In the genomic region with DNA sequence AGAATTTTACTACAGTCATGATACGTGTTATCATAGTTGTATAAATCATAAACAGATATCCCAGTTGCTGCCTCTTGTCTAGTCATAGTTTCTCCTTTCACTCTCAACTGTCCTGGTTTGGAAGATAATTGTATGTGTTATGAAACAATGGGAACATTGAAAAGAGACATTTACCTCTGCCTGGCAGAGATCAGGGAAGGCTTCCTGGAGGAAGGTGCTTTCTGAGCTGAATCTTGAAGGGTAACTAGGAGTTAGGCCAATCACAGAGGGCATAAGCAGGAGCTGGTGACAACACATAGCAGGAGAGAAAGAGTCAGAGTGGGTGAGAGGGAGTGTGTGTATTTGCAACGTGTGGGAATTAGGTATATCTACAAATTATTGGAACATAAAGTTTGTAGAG, we compare ENCODE assay signal across 12 cellular contexts. TPM values are rescaled to one million over a fixed set of nuclear protein-coding genes. Genes with fewer than 3 reads are reported as not detected.
DNase-seq lines count a peak whose midpoint lies in the region; ATAC-seq and TF ChIP-seq lines count a peak whose summit lies in the region.
"Had no signal": no experiment of that assay in that cellular context is flagged by ENCODE, and none has a peak within 500 bp of the region (broad histone marks: within the 10 kb centered on the region; RNA-seq: fewer than 3 reads in every experiment).

No MANE protein-coding gene starts in this region.

- peaks cover 35% of the 10 kb centered on the region for H3K36me3 Mint-ChIP-seq in activated T-helper 1 cell treated with anti-CD3 and anti-CD28 coated beads, Interleukin-12 subunit alpha, Interleukin-12 subunit beta, Interleukin-2, Interleukin-4 antibody, amounts not matched to agents 30 ng/mL and 10 ng/mL and 1 ng/mL, durations not matched to agents 14 hours and 24 hours and 36 hours (ENCODE audit: low read depth)
- H3K36me3 Mint-ChIP-seq in memory B cell = peaks cover 2% of the 10 kb centered on the region

- peaks cover 82% of the 10 kb centered on the region for H3K4me1 Mint-ChIP-seq in activated T-helper 1 cell treated with anti-CD3 and anti-CD28 coated beads, Interleukin-12 subunit alpha, Interleukin-12 subunit beta, Interleukin-2, Interleukin-4 antibody, amounts not matched to agents 30 ng/mL and 10 ng/mL and 1 ng/mL, durations not matched to agents 14 hours and 24 hours and 36 hours (ENCODE audit: low read depth)
- peaks cover 53% of the 10 kb centered on the region for H3K4me1 Mint-ChIP-seq in memory B cell

- H3K27me3 ChIP-seq in cardiac muscle cell (no peaks in the 10 kb centered on the region), testis (no peaks in the 10 kb centered on the region), HAP-1 (ENCODE audit: low read depth) (no peaks in the 10 kb centered on the region)

- DNase-seq in cardiac muscle cell (ENCODE audit: low read depth in 1 of 2, low spot score in 1 of 2) (no peak), left cardiac atrium (no peak), memory B cell (ENCODE audit: low spot score in 2 of 2) (no peak), testis (no peak), HAP-1 (ENCODE audit: low spot score in 2 of 2) (no peak), cerebellar nuclear complex (lab: John Stamatoyannopoulos, UW) (no peak)
- DNase-seq in activated T-helper 1 cell treated with anti-CD3 and anti-CD28 coated beads, Interleukin-12 subunit alpha, Interleukin-12 subunit beta, Interleukin-2, Interleukin-4 antibody, amounts not matched to agents 30 ng/mL and 10 ng/mL and 1 ng/mL, durations not matched to agents 14 hours and 24 hours and 36 hours (ENCODE audit: low spot score) = no peak
- DNase-seq in stimulated activated CD4-positive, alpha-beta T cell treated with anti-CD3 and anti-CD28 coated beads, Interleukin-1b, Interleukin-23, amount 100 ng/mL, for 48 hours = no peak
- DNase-seq: AML-193; dermis blood vessel endothelial cell; stimulated activated CD4-positive, alpha-beta T cell treated with anti-CD3 and anti-CD28 coated beads, Interleukin-12 subunit alpha, Interleukin-12 subunit beta, amount 100 ng/mL, for 4 hours; stimulated activated CD8-positive, alpha-beta memory T cell treated with anti-CD3 and anti-CD28 coated beads, Interleukin-4, amount 100 ng/mL, for 48 hours had no signal

- no peaks in the 10 kb centered on the region for H3K36me3 ChIP-seq in cardiac muscle cell
- no peaks in the 10 kb centered on the region for H3K36me3 ChIP-seq in testis (ENCODE audit: low read depth, missing control alignments)
- peaks cover 15% of the 10 kb centered on the region for H3K36me3 ChIP-seq in HAP-1 (replicated peaks)

- H3K27ac ChIP-seq in cardiac muscle cell (peak overlapping the region; percentile 3), testis (peak overlapping the region; percentile 60 to 74)

- H3K4me3 ChIP-seq in cardiac muscle cell = no peak overlapping the region
- no peak overlapping the region for H3K4me3 ChIP-seq in testis
- H3K4me3 ChIP-seq in HAP-1 = no peak overlapping the region

- 46 to 54% methylated on average over 2 of the region's 2 CpGs for WGBS in testis, 2 donors

- TF ChIP-seq POLR2A in testis (IDR thresholded peaks at IDR 0.05) = no peak

- H3K4me1 ChIP-seq in cardiac muscle cell (ENCODE audit: low read depth) (peaks cover 13% of the 10 kb centered on the region), testis (peaks cover 21% of the 10 kb centered on the region), HAP-1 (peaks cover 35% of the 10 kb centered on the region)

- no peaks in the 10 kb centered on the region for H3K9me3 Mint-ChIP-seq in activated T-helper 1 cell treated with anti-CD3 and anti-CD28 coated beads, Interleukin-12 subunit alpha, Interleukin-12 subunit beta, Interleukin-2, Interleukin-4 antibody, amounts not matched to agents 30 ng/mL and 10 ng/mL and 1 ng/mL, durations not matched to agents 14 hours and 24 hours and 36 hours
- no peaks in the 10 kb centered on the region for H3K9me3 Mint-ChIP-seq in memory B cell

- intact Hi-C loops in left cardiac atrium (cut with DNase I) (loop anchor here in 1 of 2 donors (10.0 kb wide), 1 partner anchor 51 kb away; no protein-coding TSS in a partner anchor), testis (cut with DNase I; ENCODE audit: low total_unique reads) (no loop called here)
- intact Hi-C loops in activated T-helper 1 cell treated with anti-CD3 and anti-CD28 coated beads, Interleukin-12 subunit alpha, Interleukin-12 subunit beta, Interleukin-2, Interleukin-4 antibody, amounts not matched to agents 30 ng/mL and 10 ng/mL and 1 ng/mL, durations not matched to agents 14 hours and 24 hours and 36 hours (cut with micrococcal nuclease) = no loop called here

- no peak for ATAC-seq in left cardiac atrium
- ATAC-seq in memory B cell (ENCODE audit: low read depth) = no peak

- no peaks in the 10 kb centered on the region for H3K9me3 ChIP-seq in cardiac muscle cell (ENCODE audit: low read depth)
- H3K9me3 ChIP-seq in testis = no peaks in the 10 kb centered on the region
- H3K9me3 ChIP-seq in HAP-1 = no peaks in the 10 kb centered on the region

- TF ChIP-seq CTCF in cardiac muscle cell (IDR thresholded peaks at IDR 0.05; ENCODE audit: low read depth, low read length) = no peak
- TF ChIP-seq CTCF in testis (IDR thresholded peaks at IDR 0.05) = no peak

- in situ Hi-C loops in HAP-1 (cut with MboI; ENCODE audit: low sequenced_read_pairs) = no loop called here

- H3K27ac Mint-ChIP-seq in activated T-helper 1 cell treated with anti-CD3 and anti-CD28 coated beads, Interleukin-12 subunit alpha, Interleukin-12 subunit beta, Interleukin-2, Interleukin-4 antibody, amounts not matched to agents 30 ng/mL and 10 ng/mL and 1 ng/mL, durations not matched to agents 14 hours and 24 hours and 36 hours = peak overlapping the region; percentile 62
- peak overlapping the region; percentile 88 for H3K27ac Mint-ChIP-seq in memory B cell

- no peaks in the 10 kb centered on the region for H3K27me3 Mint-ChIP-seq in activated T-helper 1 cell treated with anti-CD3 and anti-CD28 coated beads, Interleukin-12 subunit alpha, Interleukin-12 subunit beta, Interleukin-2, Interleukin-4 antibody, amounts not matched to agents 30 ng/mL and 10 ng/mL and 1 ng/mL, durations not matched to agents 14 hours and 24 hours and 36 hours (ENCODE audit: insufficient read depth)
- H3K27me3 Mint-ChIP-seq in memory B cell = no peaks in the 10 kb centered on the region

- peak overlapping the region; percentile 32 for H3K4me3 Mint-ChIP-seq in activated T-helper 1 cell treated with anti-CD3 and anti-CD28 coated beads, Interleukin-12 subunit alpha, Interleukin-12 subunit beta, Interleukin-2, Interleukin-4 antibody, amounts not matched to agents 30 ng/mL and 10 ng/mL and 1 ng/mL, durations not matched to agents 14 hours and 24 hours and 36 hours
- peak overlapping the region; percentile 6 for H3K4me3 Mint-ChIP-seq in memory B cell

RNA-seq across cellular contexts. Expression of gene ASXL1, which starts 5.4 kb away (rescaled TPM):
- total RNA-seq in cardiac muscle cell (32.6 and 82.4 TPM in 2 replicates), left cardiac atrium (10 to 100 TPM; 32.1 to 49.0 TPM), testis (100 to 1,000 TPM; 125 to 161 TPM)
- polyA plus RNA-seq in cardiac muscle cell (50.3 and 97.9 TPM in 2 replicates), testis (ENCODE audit: insufficient read depth, low read depth, low replicate concordance) (101 TPM)
- 136 and 142 TPM in 2 replicates for total RNA-seq in activated T-helper 1 cell treated with anti-CD3 and anti-CD28 coated beads, Interleukin-12 subunit alpha, Interleukin-12 subunit beta, Interleukin-2, Interleukin-4 antibody, amounts not matched to agents 30 ng/mL and 10 ng/mL and 1 ng/mL, durations not matched to agents 14 hours and 24 hours and 36 hours
